12 cellular contexts compared by ENCODE assay signal in the genomic region with DNA sequence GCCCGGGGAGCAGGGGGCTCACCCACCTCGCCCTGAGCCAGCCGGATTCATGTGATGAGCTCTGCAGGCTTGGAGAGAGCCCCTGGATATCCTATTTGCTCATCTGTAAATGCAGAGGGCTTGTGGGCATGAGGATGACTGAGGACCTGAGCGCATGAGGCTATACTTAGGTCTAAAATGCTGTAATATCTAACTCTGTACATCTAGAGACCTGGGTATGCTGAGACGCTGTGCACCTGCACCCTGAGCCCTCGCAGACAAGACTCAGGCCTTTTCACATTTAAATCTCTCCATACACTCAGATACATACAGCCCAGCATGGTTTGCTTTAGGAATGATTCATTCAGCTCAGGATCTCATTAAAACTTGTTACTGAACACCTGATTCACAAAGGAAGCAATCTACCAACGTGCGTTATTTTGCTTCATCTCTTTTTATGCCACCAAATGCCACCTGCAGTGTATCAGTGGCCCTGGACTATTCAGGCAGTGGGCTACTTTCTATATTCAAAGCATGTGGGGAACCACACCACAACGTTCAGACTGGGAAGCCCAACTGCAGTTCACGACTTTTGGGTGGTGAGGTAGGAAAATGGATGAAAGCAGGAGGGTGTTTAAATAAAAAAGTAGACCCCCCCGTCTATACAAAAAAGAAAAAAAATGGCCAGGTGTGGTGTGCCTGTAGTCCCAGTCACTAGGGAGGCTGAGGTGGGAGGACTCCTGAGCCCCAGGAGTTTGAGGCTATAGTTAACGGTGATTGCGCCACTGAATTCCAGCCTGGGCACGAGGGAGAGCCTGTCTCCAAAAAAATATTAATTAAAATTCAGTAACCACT. TPM values are rescaled to one million over a fixed set of nuclear protein-coding genes. Genes with fewer than 3 reads are reported as not detected.
DNase-seq lines count a peak whose midpoint lies in the region; ATAC-seq and TF ChIP-seq lines count a peak whose summit lies in the region.
"Had no signal": no experiment of that assay in that cellular context is flagged by ENCODE, and none has a peak within 500 bp of the region (broad histone marks: within the 10 kb centered on the region; RNA-seq: fewer than 3 reads in every experiment).

No MANE protein-coding gene starts in this region.

- H3K4me1 Mint-ChIP-seq in activated naive CD8-positive, alpha-beta T cell treated with anti-CD3 and anti-CD28 coated beads for 36 hours, result peaks cover 76% of the 10 kb centered on the region

- peak overlapping the region; percentile 67 for H3K27ac Mint-ChIP-seq in activated naive CD8-positive, alpha-beta T cell treated with anti-CD3 and anti-CD28 coated beads for 36 hours

- peaks cover 92% of the 10 kb centered on the region for H4K20me1 ChIP-seq in osteoblast (ENCODE audit: insufficient read depth, low read length)

- H2AFZ ChIP-seq in osteoblast (ENCODE audit: low read length), result no peak overlapping the region

- peaks cover 94% of the 10 kb centered on the region for H3K79me2 ChIP-seq in osteoblast (ENCODE audit: insufficient read depth, low read length)

- H3K4me2 ChIP-seq in osteoblast (ENCODE audit: insufficient read depth, low read length), result no peak overlapping the region

- no peak overlapping the region for H3K27ac ChIP-seq in osteoblast (ENCODE audit: low read depth, low read length)

- H3K27me3 Mint-ChIP-seq in activated naive CD8-positive, alpha-beta T cell treated with anti-CD3 and anti-CD28 coated beads for 36 hours, result no peaks in the 10 kb centered on the region

- H3K4me1 ChIP-seq in osteoblast (ENCODE audit: insufficient read depth, low read length), result peaks cover 15% of the 10 kb centered on the region

- no peak for TF ChIP-seq CTCF in osteoblast (IDR thresholded peaks at IDR 0.05; ENCODE audit: extremely low read depth, low read depth, low read length)

- no peaks in the 10 kb centered on the region for H3K36me3 ChIP-seq in osteoblast (ENCODE audit: insufficient read depth, low read length)
- H3K36me3 ChIP-seq: tibial nerve had no signal

- no peaks in the 10 kb centered on the region for H3K27me3 ChIP-seq in osteoblast (ENCODE audit: insufficient read depth, low read length)
- H3K27me3 ChIP-seq: tibial nerve had no signal

- peaks cover 9% of the 10 kb centered on the region for H3K36me3 Mint-ChIP-seq in activated naive CD8-positive, alpha-beta T cell treated with anti-CD3 and anti-CD28 coated beads for 36 hours

- no peak for DNase-seq in activated naive CD8-positive, alpha-beta T cell treated with anti-CD3 and anti-CD28 coated beads for 36 hours
- peak; percentile 47 for DNase-seq in osteoblast (ENCODE audit: insufficient read length, low spot score, missing footprints)
- no peak for DNase-seq in epidermal melanocyte (ENCODE audit: insufficient read length, low spot score)
- no peak for DNase-seq in putamen (ENCODE audit: low spot score)
- DNase-seq: HCEC 1CT; NCI-H1092 treated with DMSO at 0.1 percent for 48 hours; occipital lobe; stimulated activated CD4-positive, alpha-beta T cell treated with anti-CD3 and anti-CD28 coated beads, Interleukin-4, amount 100 ng/mL, for 4 hours had no signal

- no peaks in the 10 kb centered on the region for H3K9me3 ChIP-seq in osteoblast (ENCODE audit: low read depth, low read length)
- H3K9me3 ChIP-seq: tibial nerve had no signal

- no peak overlapping the region for H3K4me3 ChIP-seq in osteoblast (ENCODE audit: insufficient read depth, low read length)
- H3K4me3 ChIP-seq: tibial nerve had no signal

- ATAC-seq in GM18511 (IDR thresholded peaks at IDR 0.05; ENCODE audit: unreplicated experiment) (peak; percentile 51), HG02870 (IDR thresholded peaks at IDR 0.05; ENCODE audit: unreplicated experiment) (peak; percentile 45), HG03460 (IDR thresholded peaks at IDR 0.05; ENCODE audit: unreplicated experiment) (no peak)

- no peaks in the 10 kb centered on the region for H3K9me3 Mint-ChIP-seq in activated naive CD8-positive, alpha-beta T cell treated with anti-CD3 and anti-CD28 coated beads for 36 hours

- H3K4me3 Mint-ChIP-seq in activated naive CD8-positive, alpha-beta T cell treated with anti-CD3 and anti-CD28 coated beads for 36 hours, result peak overlapping the region; percentile 14

RNA-seq across cellular contexts. Expression of a gene that starts 12.0 kb away (rescaled TPM):
- 100 to 1,000 TPM; 167 to 175 TPM for total RNA-seq in activated naive CD8-positive, alpha-beta T cell treated with anti-CD3 and anti-CD28 coated beads for 36 hours
- total RNA-seq in osteoblast, result 46.0 and 51.4 TPM in 2 replicates
